ENCODE assay signal across 8 cellular contexts in genomic region chr4:139301821-139302611, GRCh38. TPM values are rescaled to one million over a fixed set of nuclear protein-coding genes. Genes with fewer than 3 reads are reported as not detected.
A peak's percentile ranks its signal among the peaks of the same experiment; 100 is the strongest.
DNase-seq lines count a peak whose midpoint lies in the region; ATAC-seq and TF ChIP-seq lines count a peak whose summit lies in the region.

TSS of gene NDUFC1 (minus strand) at chr4:139302477. CDS start at chr4:139295798, 6,679 bp downstream.

- under 1% methylated on average over 46 of the region's 46 CpGs for WGBS in right cardiac atrium

- H3K4me1 Mint-ChIP-seq in GM23338, result peaks cover 23% of the 10 kb centered on the region

- peak within 1 kb of the TSS; percentile 94 for H3K27ac ChIP-seq in GM23338 (ENCODE audit: low read depth)
- peak within 1 kb of the TSS; percentile 74 for H3K27ac ChIP-seq in right cardiac atrium (ENCODE audit: low read length)

- H3K27ac Mint-ChIP-seq in GM23338, result peak within 1 kb of the TSS; percentile 99

- H3K27me3 ChIP-seq in GM23338 (ENCODE audit: insufficient read depth), result no peaks in the 10 kb centered on the region
- no peaks in the 10 kb centered on the region for H3K27me3 ChIP-seq in right cardiac atrium (ENCODE audit: control insufficient read depth, insufficient read depth)

- intact Hi-C loops in right cardiac atrium (cut with DNase I), result loop anchor here in 1 of 4 donors (10.0 kb wide), 1 partner anchor 127 kb away; the partner anchor contains the start of gene ELF2

- peaks cover 47% of the 10 kb centered on the region for H3K36me3 Mint-ChIP-seq in GM23338 (ENCODE audit: low read depth)

- peaks cover 29% of the 10 kb centered on the region for H4K20me1 ChIP-seq in GM23338 (replicated peaks; ENCODE audit: insufficient read depth)

- H3K9me3 ChIP-seq in right cardiac atrium (ENCODE audit: control insufficient read depth, low read length), result no peaks in the 10 kb centered on the region

- H3K4me3 ChIP-seq in GM23338 (peak within 1 kb of the TSS; percentile 83), LNCaP clone FGC (ENCODE audit: low read depth, low read length) (peak within 1 kb of the TSS; percentile 99), right cardiac atrium (ENCODE audit: low read length) (peak within 1 kb of the TSS; percentile 85), retinal pigment epithelial cell (ENCODE audit: low read length) (peak within 1 kb of the TSS; percentile 96)

- no peaks in the 10 kb centered on the region; the same call in 1 of the 2 replicates for H3F3A ChIP-seq in GM23338 (replicated peaks; ENCODE audit: low read depth)

- H3K4me3 Mint-ChIP-seq in GM23338, result peak within 1 kb of the TSS; percentile 99

- H3K4me1 ChIP-seq in GM23338 (ENCODE audit: insufficient read depth) (peaks cover 19% of the 10 kb centered on the region; the same call in 1 of the 2 replicates), right cardiac atrium (ENCODE audit: control insufficient read depth, insufficient read depth, low read length) (no peaks in the 10 kb centered on the region)

- TF ChIP-seq CTCF in GM23338 (conservative IDR thresholded peaks at IDR 0.05; ENCODE audit: low read depth in 2 of 2) (0 out of 4 replicates have a peak, but pooled peaks of 1 of the 2 experiments have one; percentile 12), LNCaP clone FGC (IDR thresholded peaks at IDR 0.05; ENCODE audit: control insufficient read depth, extremely low read depth, insufficient read depth) (no peak), retinal pigment epithelial cell (conservative IDR thresholded peaks at IDR 0.05; ENCODE audit: low read depth, low read length) (peak; percentile 43)

- peaks cover 13% of the 10 kb centered on the region for H3K27me3 Mint-ChIP-seq in GM23338 (ENCODE audit: insufficient read depth, low read depth, poor library complexity)

- peak within 1 kb of the TSS; percentile 83 for H3K4me2 ChIP-seq in GM23338

- no peak within 1 kb of the TSS for H2AFZ ChIP-seq in GM23338

- peaks cover 4% of the 10 kb centered on the region; the same call in 1 of the 2 replicates for H3K36me3 ChIP-seq in GM23338 (ENCODE audit: insufficient read depth)

- peaks cover 9% of the 10 kb centered on the region; the same call in 2 of the 3 replicates for H3K9me3 Mint-ChIP-seq in GM23338

- DNase-seq in GDM1 (lab: John Stamatoyannopoulos, UW), result peak; percentile 31
- DNase-seq in GM23338 (ENCODE audit: low spot score), result peak; percentile 81
- DNase-seq in LNCaP clone FGC (ENCODE audit: low read depth), result no peak
- peak; percentile 48 to 69 (median 65) for DNase-seq in T-helper 1 cell
- peak in 34 of 56 donors; percentile 28 to 70 (median 47) for DNase-seq in amygdala (lab: John Stamatoyannopoulos, UW)
- peak; percentile 49 to 75 (median 73) for DNase-seq in right cardiac atrium
- no peak for DNase-seq in retinal pigment epithelial cell (ENCODE audit: low read depth)
- no peak for DNase-seq in amniotic stem cell (lab: John Stamatoyannopoulos, UW)

- no peaks in the 10 kb centered on the region for H3K9me2 ChIP-seq in GM23338 (ENCODE audit: insufficient read depth)

- H3K79me2 ChIP-seq in GM23338 (replicated peaks; ENCODE audit: insufficient read depth), result peaks cover 71% of the 10 kb centered on the region

- peak; percentile 66 for ATAC-seq in GM23338
- ATAC-seq in right cardiac atrium, result peak; percentile 46 to 60

TF ChIP-seq in GM23338, 12 proteins besides CTCF, POLR2A, EP300 and RAD21:
- TF ChIP-seq ETS1 (IDR thresholded peaks at IDR 0.05) (no peak), POLR2AphosphoS5 (IDR thresholded peaks at IDR 0.05; ENCODE audit: low read depth) (peak; percentile 44), JUNB (IDR thresholded peaks at IDR 0.05; ENCODE audit: unreplicated experiment) (no peak)
TF ChIP-seq in GM23338: peak in this region for 1.

RNA-seq across cellular contexts. Expression of gene NDUFC1, which starts in this region (rescaled TPM):
- 31.8 and 44.4 TPM in 2 replicates for total RNA-seq in GM23338 (2014; rRNA removed; shearing (Covaris generic))
- 367 and 418 TPM in 2 replicates for polyA plus RNA-seq in GM23338 (2016; fragmentation: Nextera tagmentation; extraction: Ambion mirVana)
- total RNA-seq in right cardiac atrium, result 100 to 1,000 TPM; 167 to 217 (median 192) TPM
- polyA plus RNA-seq in right cardiac atrium, result 382 TPM

Comparison
In these comparisons a context has a peak if more than half of its experiments do, and no peak if none do; other contexts are left out.
1. DNase-seq: peak in GDM1 (single experiment), GM23338 (single experiment), T-helper 1 cell (5 of 5), amygdala (34 of 56) and right cardiac atrium (3 of 3); none in LNCaP clone FGC (single experiment), retinal pigment epithelial cell (single experiment) and amniotic stem cell (single experiment).
2. Peak in every context shown above with its lines, with median percentiles within 50 percentile points of each other: H3K4me3 ChIP-seq.